8 cellular contexts compared by ENCODE assay signal in genomic region chr1:53328490-53329182, GRCh38. TPM values are rescaled to one million over a fixed set of nuclear protein-coding genes. Genes with fewer than 3 reads are reported as not detected.
DNase-seq lines count a peak whose midpoint lies in the region; TF ChIP-seq lines count a peak whose summit lies in the region.

No MANE protein-coding gene starts in this region.

- intact Hi-C loops in transverse colon (cut with DNase I; ENCODE audit: low total_unique reads) = no loop called here

- peak overlapping the region; percentile 56 for H3K9ac ChIP-seq in HUES6 (ENCODE audit: low read length)

- no peak for TF ChIP-seq CTCF in transverse colon (IDR thresholded peaks at IDR 0.05)

- H3K27ac ChIP-seq in HUES6 (ENCODE audit: low read depth, low read length) (0 out of 2 replicates have a peak overlapping the region, but pooled peaks have one; percentile 14), transverse colon (peak overlapping the region in 3 of 4 donors; percentile 28 to 56 (median 51))

- H3K27me3 ChIP-seq in HUES6 (ENCODE audit: control insufficient read depth, insufficient read depth, low read length) = no peaks in the 10 kb centered on the region
- no peaks in the 10 kb centered on the region for H3K27me3 ChIP-seq in transverse colon

- H3K9me3 ChIP-seq in HUES6 (ENCODE audit: control insufficient read depth, insufficient read depth, low read depth, low read length) = no peaks in the 10 kb centered on the region
- H3K9me3 ChIP-seq in transverse colon = no peaks in the 10 kb centered on the region

- H3K4me1 ChIP-seq in HUES6 (ENCODE audit: control insufficient read depth, insufficient read depth, low read length) (peaks cover 20% of the 10 kb centered on the region), transverse colon (peaks cover 10 to 25% (median 21%) of the 10 kb centered on the region in 4 donors)

- H3K4me3 ChIP-seq in HUES6 (ENCODE audit: low read depth, low read length) (peak overlapping the region; percentile 94), transverse colon (peak overlapping the region in 2 of 4 donors; percentile 33 to 49)

- TF ChIP-seq EP300 in transverse colon (IDR thresholded peaks at IDR 0.05; ENCODE audit: low read depth) = no peak

- DNase-seq in AML-193 (lab: John Stamatoyannopoulos, UW) (peak; percentile 8 to 28), iPS-NIHi11 (ENCODE audit: low spot score) (peak; percentile 86), transverse colon (peak; percentile 16), NCI-H1436 (lab: John Stamatoyannopoulos, UW) (no peak), KG1 (lab: John Stamatoyannopoulos, UW) (no peak), NCI-H2029 (lab: John Stamatoyannopoulos, UW) (no peak)
- DNase-seq in activated naive CD4-positive, alpha-beta T cell treated with anti-CD3 and anti-CD28 coated beads, Interleukin-2, amount 50 U/mL, for 16 hours = peak; percentile 13

- in situ Hi-C loops in transverse colon (cut with MboI; ENCODE audit: low pct_ligation_motif_present in 1 of 4, low pct_unique_long_range_greater_than_20kb in 1 of 4, low sequenced_read_pairs in 3 of 4) = no loop called here

- TF ChIP-seq POLR2A in transverse colon (IDR thresholded peaks at IDR 0.05) = no peak

- H3K36me3 ChIP-seq in HUES6 (ENCODE audit: control insufficient read depth, insufficient read depth, low read length) = peaks cover 27% of the 10 kb centered on the region
- H3K36me3 ChIP-seq in transverse colon = no peaks in the 10 kb centered on the region

- WGBS in transverse colon (ENCODE audit: low coverage in 1 of 2), 2 donors = 80 to 100% methylated on average over 2 to 29 of the region's 29 CpGs

RNA-seq across cellular contexts. Expression of gene LRP8, which starts 0.8 kb away (rescaled TPM):
- total RNA-seq in transverse colon = 10 to 100 TPM in 1 of 4 donors, 1 to 10 TPM in 1, under 1 TPM in 2; 0.37 to 10.7 (median 1.4) TPM

Comparison
In these comparisons a context has a peak if more than half of its experiments do, and no peak if none do; other contexts are left out.
1. DNase-seq: peak in AML-193 (2 of 2), activated naive CD4-positive, alpha-beta T cell treated with anti-CD3 and anti-CD28 coated beads, Interleukin-2, amount 50 U/mL, for 16 hours (single experiment), iPS-NIHi11 (single experiment) and transverse colon (single experiment); none in NCI-H1436 (single experiment), KG1 (single experiment) and NCI-H2029 (single experiment).